8 cellular contexts compared by ENCODE assay signal in genomic region chr20:53828673-53829085, GRCh38.
DNase-seq lines count a peak whose midpoint lies in the region; ATAC-seq and TF ChIP-seq lines count a peak whose summit lies in the region.

No MANE protein-coding gene starts in this region.

- H3K27me3 ChIP-seq in brain microvascular endothelial cell (replicated peaks) (no peaks in the 10 kb centered on the region), kidney epithelial cell (ENCODE audit: control insufficient read depth, insufficient read depth, low read length) (no peaks in the 10 kb centered on the region)

- in situ Hi-C loops in brain microvascular endothelial cell (cut with HindIII; ENCODE audit: low pct_ligation_motif_present, low sequenced_read_pairs), result no loop called here

- TF ChIP-seq CTCF in brain microvascular endothelial cell (IDR thresholded peaks at IDR 0.05; ENCODE audit: low read depth, low read length, missing control alignments) (peak; percentile 35), kidney epithelial cell (IDR thresholded peaks at IDR 0.05; ENCODE audit: insufficient read depth, low read length, poor library complexity, severe bottlenecking) (peak; percentile 3)

- no peaks in the 10 kb centered on the region for H3K27me3 Mint-ChIP-seq in stimulated activated naive CD8-positive, alpha-beta T cell treated with anti-CD3 and anti-CD28 coated beads, Interleukin-15, amount 100 ng/mL, for 72 hours

- peaks cover 73% of the 10 kb centered on the region for H3K4me1 Mint-ChIP-seq in stimulated activated naive CD8-positive, alpha-beta T cell treated with anti-CD3 and anti-CD28 coated beads, Interleukin-15, amount 100 ng/mL, for 72 hours

- H3K4me3 Mint-ChIP-seq in stimulated activated naive CD8-positive, alpha-beta T cell treated with anti-CD3 and anti-CD28 coated beads, Interleukin-15, amount 100 ng/mL, for 72 hours, result peak overlapping the region; percentile 83 to 87

- H3K36me3 ChIP-seq in brain microvascular endothelial cell (replicated peaks) (no peaks in the 10 kb centered on the region), kidney epithelial cell (ENCODE audit: control insufficient read depth, insufficient read depth, low read length) (no peaks in the 10 kb centered on the region)

- H3K4me3 ChIP-seq in brain microvascular endothelial cell (ENCODE audit: low read depth, low read length) (peak overlapping the region; percentile 9), kidney epithelial cell (ENCODE audit: low read depth, low read length) (no peak overlapping the region)

- peak overlapping the region; percentile 100 for H3K27ac ChIP-seq in brain microvascular endothelial cell

- ATAC-seq in stimulated activated naive CD8-positive, alpha-beta T cell treated with anti-CD3 and anti-CD28 coated beads, Interleukin-15, amount 100 ng/mL, for 72 hours, result peak; percentile 18
- no peak for ATAC-seq in GM21737 (IDR thresholded peaks at IDR 0.05; ENCODE audit: unreplicated experiment)

- DNase-seq in GM03348 (ENCODE audit: low spot score) (peak; percentile 64), NCI-H2227 treated with DMSO at 0.1 percent for 48 hours (lab: John Stamatoyannopoulos, UW) (peak; percentile 36), brain microvascular endothelial cell (peak; percentile 93), kidney epithelial cell (ENCODE audit: low read depth) (peak; percentile 57), cerebellar nuclear complex (lab: John Stamatoyannopoulos, UW) (no peak), NCI-H82 treated with DMSO at 0.1 percent for 48 hours (lab: John Stamatoyannopoulos, UW; ENCODE audit: unreplicated experiment) (no peak)
- no peak for DNase-seq in stimulated activated naive CD8-positive, alpha-beta T cell treated with anti-CD3 and anti-CD28 coated beads, Interleukin-15, amount 100 ng/mL, for 72 hours

- H3K27ac Mint-ChIP-seq in stimulated activated naive CD8-positive, alpha-beta T cell treated with anti-CD3 and anti-CD28 coated beads, Interleukin-15, amount 100 ng/mL, for 72 hours, result peak overlapping the region; percentile 96 to 97

- peaks cover 9 to 12% of the 10 kb centered on the region in 2 donors for H3K9me3 Mint-ChIP-seq in stimulated activated naive CD8-positive, alpha-beta T cell treated with anti-CD3 and anti-CD28 coated beads, Interleukin-15, amount 100 ng/mL, for 72 hours

Comparison
In these comparisons a context has a peak if more than half of its experiments do, and no peak if none do; other contexts are left out.
1. DNase-seq: peak in GM03348 (single experiment), NCI-H2227 treated with DMSO at 0.1 percent for 48 hours (single experiment), brain microvascular endothelial cell (single experiment) and kidney epithelial cell (single experiment); none in stimulated activated naive CD8-positive, alpha-beta T cell treated with anti-CD3 and anti-CD28 coated beads, Interleukin-15, amount 100 ng/mL, for 72 hours (0 of 2), cerebellar nuclear complex (0 of 2) and NCI-H82 treated with DMSO at 0.1 percent for 48 hours (single experiment).